19 cellular contexts compared by ENCODE assay signal in the genomic region with DNA sequence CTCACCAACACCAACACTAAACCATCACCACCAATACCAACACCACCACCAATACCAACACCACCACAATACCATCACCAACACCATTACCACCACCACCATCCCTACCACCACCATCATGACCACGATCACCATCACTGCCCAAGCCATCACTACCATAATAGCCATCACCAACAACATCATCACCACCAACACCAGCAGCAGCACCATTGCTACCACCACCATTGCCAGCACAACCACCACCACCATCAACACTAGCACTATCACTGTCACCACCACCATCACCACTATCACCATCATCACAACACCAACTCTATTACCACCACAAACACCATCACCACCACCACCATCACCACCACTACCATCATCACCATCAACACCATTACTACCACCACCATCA. TPM values are rescaled to one million over a fixed set of nuclear protein-coding genes. Genes with fewer than 3 reads are reported as not detected.
DNase-seq lines count a peak whose midpoint lies in the region; ATAC-seq, FAIRE-seq and TF ChIP-seq lines count a peak whose summit lies in the region.
"Had no signal": no experiment of that assay in that cellular context is flagged by ENCODE, and none has a peak within 500 bp of the region (broad histone marks: within the 10 kb centered on the region; RNA-seq: fewer than 3 reads in every experiment).

No MANE protein-coding gene starts in this region.

- no peak for ATAC-seq in activated naive CD8-positive, alpha-beta T cell treated with anti-CD3 and anti-CD28 coated beads, Interleukin-2, amount 10 ng/mL, durations not matched to agents 7 days and 5 days (ENCODE audit: low read depth)
- no peak for ATAC-seq in GM12878
- ATAC-seq: HCT116 had no signal

- peaks cover 8% of the 10 kb centered on the region for H3K9me3 Mint-ChIP-seq in activated naive CD8-positive, alpha-beta T cell treated with anti-CD3 and anti-CD28 coated beads, Interleukin-2, amount 10 ng/mL, durations not matched to agents 7 days and 5 days
- H3K9me3 Mint-ChIP-seq in activated naive CD8-positive, alpha-beta T cell treated with anti-CD3 and anti-CD28 coated beads for 36 hours = peaks cover 8% of the 10 kb centered on the region

- no peak for TF ChIP-seq POLR2A in GM12878 (IDR thresholded peaks at IDR 0.05; ENCODE audit: low read depth, low read length)

- no peaks in the 10 kb centered on the region for H3K4me1 ChIP-seq in GM12878 (ENCODE audit: control insufficient read depth, insufficient read depth, low read length)

- H3K9ac ChIP-seq in GM12878 (ENCODE audit: control insufficient read depth, insufficient read depth, low read length) = no peak overlapping the region
- H3K9ac ChIP-seq: BLaER1 had no signal

- WGBS in GM12878 (ENCODE audit: insufficient coverage, insufficient replicate concordance, low lambda C conversion rate, missing lambda C conversion rate) = 7% methylated on average over 1 of the region's 1 CpG

- no peaks in the 10 kb centered on the region for H3K79me2 ChIP-seq in GM12878 (ENCODE audit: control insufficient read depth, insufficient read depth, low read length)

- no peak overlapping the region for H3K4me3 Mint-ChIP-seq in activated naive CD8-positive, alpha-beta T cell treated with anti-CD3 and anti-CD28 coated beads, Interleukin-2, amount 10 ng/mL, durations not matched to agents 7 days and 5 days
- H3K4me3 Mint-ChIP-seq in activated naive CD8-positive, alpha-beta T cell treated with anti-CD3 and anti-CD28 coated beads for 36 hours = no peak overlapping the region

- FAIRE-seq in GM12878 (lab: Jason Lieb, UNC) = no peak
- FAIRE-seq in urothelium cell line (lab: Jason Lieb, UNC) = peak; percentile 97
- FAIRE-seq: A204.1, GM12891, GM18507 had no signal

- CTCF ChIA-PET in GM12878 (lab: Yijun Ruan, JAX) = no interaction called here

- peaks cover 6% of the 10 kb centered on the region for H3K4me1 Mint-ChIP-seq in activated naive CD8-positive, alpha-beta T cell treated with anti-CD3 and anti-CD28 coated beads, Interleukin-2, amount 10 ng/mL, durations not matched to agents 7 days and 5 days
- peaks cover 7% of the 10 kb centered on the region for H3K4me1 Mint-ChIP-seq in activated naive CD8-positive, alpha-beta T cell treated with anti-CD3 and anti-CD28 coated beads for 36 hours

- no TSS peak for BruUV-seq in GM12878 (replicated peaks; lab: Mats Ljungman, UMichigan)

- TF ChIP-seq CTCF in GM12878 (IDR thresholded peaks at IDR 0.05 in 2 of 3, conservative IDR thresholded peaks at IDR 0.05 in 1 of 3; ENCODE audit: control insufficient read depth in 2 of 3, extremely low read depth in 1 of 3, insufficient read depth in 1 of 3, low read depth in 3 of 3, low read length in 3 of 3) = no peak

- no peaks in the 10 kb centered on the region for H3K36me3 ChIP-seq in GM12878 (ENCODE audit: control insufficient read depth in 2 of 2, insufficient read depth in 2 of 2, low read length in 1 of 2)
- H3K36me3 ChIP-seq: BLaER1, MG63 had no signal

- RAD21 ChIA-PET in GM12878 (lab: Charles Lee; ENCODE audit: unreplicated experiment) = no interaction called here

- in situ Hi-C loops in GM12878 (cut with MboI) = no loop called here

- no peak overlapping the region for H3K4me2 ChIP-seq in GM12878 (ENCODE audit: control insufficient read depth, insufficient read depth)
- H3K4me2 ChIP-seq: BLaER1 had no signal

- no peak for TF ChIP-seq EP300 in GM12878 (IDR thresholded peaks at IDR 0.05; ENCODE audit: borderline replicate concordance in 1 of 2, control insufficient read depth in 1 of 2, low read depth in 2 of 2, low read length in 2 of 2)

- H3K27ac Mint-ChIP-seq in activated naive CD8-positive, alpha-beta T cell treated with anti-CD3 and anti-CD28 coated beads, Interleukin-2, amount 10 ng/mL, durations not matched to agents 7 days and 5 days = peak overlapping the region; percentile 23
- H3K27ac Mint-ChIP-seq in activated naive CD8-positive, alpha-beta T cell treated with anti-CD3 and anti-CD28 coated beads for 36 hours = no peak overlapping the region

- H3K27me3 Mint-ChIP-seq in activated naive CD8-positive, alpha-beta T cell treated with anti-CD3 and anti-CD28 coated beads, Interleukin-2, amount 10 ng/mL, durations not matched to agents 7 days and 5 days = peaks cover 2% of the 10 kb centered on the region
- no peaks in the 10 kb centered on the region for H3K27me3 Mint-ChIP-seq in activated naive CD8-positive, alpha-beta T cell treated with anti-CD3 and anti-CD28 coated beads for 36 hours

- H3K4me3 ChIP-seq in GM12878 = no peak overlapping the region
- H3K4me3 ChIP-seq: BLaER1, MG63 had no signal

- H4K20me1 ChIP-seq in GM12878 (ENCODE audit: control insufficient read depth, insufficient read depth) = no peaks in the 10 kb centered on the region
- H4K20me1 ChIP-seq: BLaER1 had no signal

- POLR2A ChIA-PET in activated naive CD8-positive, alpha-beta T cell treated with anti-CD3 and anti-CD28 coated beads, Interleukin-2, amount 10 ng/mL, durations not matched to agents 7 days and 5 days (lab: Charles Lee) = no interaction called here
- POLR2A ChIA-PET in GM12878 (lab: Charles Lee) = no interaction called here

- intact Hi-C loops in GM12878 (cut with micrococcal nuclease; ENCODE audit: unreplicated experiment) = loop anchor here (10.0 kb wide), 1 partner anchor 236 kb away; no protein-coding TSS in a partner anchor

- SMC1A ChIA-PET in GM12878 (lab: Charles Lee; ENCODE audit: uncharacterized antibody, unreplicated experiment) = no interaction called here

- H3K36me3 Mint-ChIP-seq in activated naive CD8-positive, alpha-beta T cell treated with anti-CD3 and anti-CD28 coated beads, Interleukin-2, amount 10 ng/mL, durations not matched to agents 7 days and 5 days = peaks cover 7% of the 10 kb centered on the region
- peaks cover 4% of the 10 kb centered on the region for H3K36me3 Mint-ChIP-seq in activated naive CD8-positive, alpha-beta T cell treated with anti-CD3 and anti-CD28 coated beads for 36 hours

- DNase-seq in activated naive CD8-positive, alpha-beta T cell treated with anti-CD3 and anti-CD28 coated beads, Interleukin-2, amount 10 ng/mL, durations not matched to agents 7 days and 5 days = no peak
- DNase-seq in activated naive CD8-positive, alpha-beta T cell treated with anti-CD3 and anti-CD28 coated beads for 36 hours = no peak
- DNase-seq in GM12878 (ENCODE audit: low read depth, low spot score) (no peak), mesenteric fat pad (ENCODE audit: low spot score) (peak; percentile 24), urothelium cell line (ENCODE audit: low spot score) (no peak), occipital lobe (lab: John Stamatoyannopoulos, UW) (no peak), CD1c-positive myeloid dendritic cell (ENCODE audit: extremely low spot score) (no peak)
- DNase-seq: GDM1, MG63, NCI-H1092, NCI-H146, NCI-H2081 treated with DMSO at 0.1 percent for 48 hours, NCI-H510A treated with DMSO at 0.1 percent for 48 hours, NCI-H82 had no signal

- H3K27ac ChIP-seq in GM12878 (ENCODE audit: control insufficient read depth, insufficient read depth) = no peak overlapping the region
- H3K27ac ChIP-seq: BLaER1 had no signal

- no peak overlapping the region for H2AFZ ChIP-seq in GM12878 (ENCODE audit: control insufficient read depth, low read depth, low read length)

- no peaks in the 10 kb centered on the region; a peak in 1 of 4 replicates for H3K27me3 ChIP-seq in GM12878 (replicated peaks in 1 of 2; ENCODE audit: control insufficient read depth in 2 of 2, insufficient read depth in 2 of 2, low read length in 1 of 2)
- H3K27me3 ChIP-seq: BLaER1, MG63 had no signal

- peaks cover 4% of the 10 kb centered on the region; the same call in 1 of the 3 replicates for H3K9me3 ChIP-seq in GM12878 (replicated peaks; ENCODE audit: control insufficient read depth, insufficient read depth, low read length)
- H3K9me3 ChIP-seq: BLaER1, MG63 had no signal

- TF ChIP-seq RAD21 in GM12878 (IDR thresholded peaks at IDR 0.05; ENCODE audit: insufficient read depth, low read depth, low read length) = no peak

TF ChIP-seq in GM12878, 131 proteins besides CTCF, POLR2A, EP300 and RAD21 (continues in another document):
- TF ChIP-seq HDAC2 (IDR thresholded peaks at IDR 0.05) = no peak

RNA-seq across cellular contexts. Expression of a gene that starts 53.0 kb away (rescaled TPM):
- 10 to 100 TPM in 1 of 2 experiments, 1 to 10 TPM in 1; 9.2 to 10.1 TPM for total RNA-seq in activated naive CD8-positive, alpha-beta T cell treated with anti-CD3 and anti-CD28 coated beads, Interleukin-2, amount 10 ng/mL, durations not matched to agents 7 days and 5 days
- 10 to 100 TPM; 10.2 to 10.5 TPM for total RNA-seq in activated naive CD8-positive, alpha-beta T cell treated with anti-CD3 and anti-CD28 coated beads for 36 hours
- total RNA-seq in GM12878 (2013; cell fraction: nucleolus; rRNA removed) = 25.2 and 32.0 TPM in 2 replicates
- total RNA-seq in GM12878 (2014; rRNA removed) (3.2 and 3.6 TPM in 2 replicates), GM12878 (2014; rRNA removed; fragmentation: Illumina TruSeq; extraction: Trizol) (2.8 and 3.7 TPM in 2 replicates), GM12878 (2021) (4.4 and 4.8 TPM in 2 replicates), mesenteric fat pad (9.6 TPM), occipital lobe (11.1 TPM)
- polyA plus RNA-seq in GM12878 (2011; ENCODE audit: low read depth) = 2.6 TPM
- polyA plus RNA-seq in GM12878 (2011; rRNA removed) (9.8 and 11.6 TPM in 2 replicates), GM12878 (2014; fragmentation: Illumina TruSeq; extraction: Trizol) (2.4 and 3.4 TPM in 2 replicates), GM12878 (2014; fragmentation: Nextera tagmentation; extraction: Ambion mirVana) (1 to 10 TPM; 6.1 to 6.2 TPM), GM12878 (2014; rRNA removed) (4.0 and 4.9 TPM in 2 replicates), GM12878 (2016; fragmentation: Nextera tagmentation; extraction: Ambion mirVana) (1 to 10 TPM; 6.2 to 7.7 TPM)
- 4.4 and 5.1 TPM in 2 replicates for polyA plus RNA-seq in GM12878 (2011; cell fraction: cytosol; rRNA removed)
- polyA plus RNA-seq in GM12878 (2011; cell fraction: nucleus; rRNA removed) = 6.8 and 6.9 TPM in 2 replicates
- polyA plus RNA-seq in GM12878 (2012) = 2.7 and 3.3 TPM in 2 replicates
- 3.1 and 3.7 TPM in 2 replicates for polyA minus RNA-seq in GM12878 (2011; rRNA and poly(A)+ RNA removed)
- 0.62 and 1.6 TPM in 2 replicates for polyA minus RNA-seq in GM12878 (2011; cell fraction: cytosol; rRNA and poly(A)+ RNA removed)
- polyA minus RNA-seq in GM12878 (2011; cell fraction: nucleus; rRNA and poly(A)+ RNA removed) = 5.4 and 9.2 TPM in 2 replicates
